9 cellular contexts compared by ENCODE assay signal in genomic region chr11:67271548-67272284, GRCh38. TPM values are rescaled to one million over a fixed set of nuclear protein-coding genes. Genes with fewer than 3 reads are reported as not detected.
DNase-seq lines count a peak whose midpoint lies in the region; ATAC-seq and TF ChIP-seq lines count a peak whose summit lies in the region.
"Had no signal": no experiment of that assay in that cellular context is flagged by ENCODE, and none has a peak within 500 bp of the region (broad histone marks: within the 10 kb centered on the region; RNA-seq: fewer than 3 reads in every experiment).

No MANE protein-coding gene starts in this region.

- peak overlapping the region; percentile 97 for H3K27ac Mint-ChIP-seq in activated CD8-positive, alpha-beta T cell treated with anti-CD3 and anti-CD28 coated beads for 36 hours
- peak overlapping the region; percentile 100 for H3K27ac Mint-ChIP-seq in stimulated activated naive CD8-positive, alpha-beta T cell treated with anti-CD3 and anti-CD28 coated beads, Interleukin-15, Interleukin-2, amounts not matched to agents 100 ng/mL and 50 ng/mL, for 24 hours

- H3K36me3 ChIP-seq in right atrium auricular region = peaks cover 4% of the 10 kb centered on the region

- peak overlapping the region; percentile 90 for H3K4me3 Mint-ChIP-seq in activated CD8-positive, alpha-beta T cell treated with anti-CD3 and anti-CD28 coated beads for 36 hours
- peak overlapping the region; percentile 98 for H3K4me3 Mint-ChIP-seq in stimulated activated naive CD8-positive, alpha-beta T cell treated with anti-CD3 and anti-CD28 coated beads, Interleukin-15, Interleukin-2, amounts not matched to agents 100 ng/mL and 50 ng/mL, for 24 hours

- peaks cover 63% of the 10 kb centered on the region for H3K4me1 Mint-ChIP-seq in activated CD8-positive, alpha-beta T cell treated with anti-CD3 and anti-CD28 coated beads for 36 hours (ENCODE audit: low read depth)
- peaks cover 90% of the 10 kb centered on the region for H3K4me1 Mint-ChIP-seq in stimulated activated naive CD8-positive, alpha-beta T cell treated with anti-CD3 and anti-CD28 coated beads, Interleukin-15, Interleukin-2, amounts not matched to agents 100 ng/mL and 50 ng/mL, for 24 hours (ENCODE audit: low read depth)

- no peak overlapping the region for H3K4me3 ChIP-seq in right atrium auricular region
- H3K4me3 ChIP-seq: A549 had no signal

- intact Hi-C loops in activated CD8-positive, alpha-beta T cell treated with anti-CD3 and anti-CD28 coated beads for 36 hours (cut with micrococcal nuclease) = loop anchor here (2.0 kb wide), 1 partner anchor 17 kb away; the partner anchor contains the start of gene ANKRD13D

- peaks cover 0 to 99% of the 10 kb centered on the region in 2 donors for H3K4me1 ChIP-seq in right atrium auricular region

- no peaks in the 10 kb centered on the region for H3K9me3 Mint-ChIP-seq in activated CD8-positive, alpha-beta T cell treated with anti-CD3 and anti-CD28 coated beads for 36 hours
- no peaks in the 10 kb centered on the region for H3K9me3 Mint-ChIP-seq in stimulated activated naive CD8-positive, alpha-beta T cell treated with anti-CD3 and anti-CD28 coated beads, Interleukin-15, Interleukin-2, amounts not matched to agents 100 ng/mL and 50 ng/mL, for 24 hours

- H3K27ac ChIP-seq in right atrium auricular region = peak overlapping the region; percentile 52 to 79
- H3K27ac ChIP-seq: A549 had no signal

- H3K9me3 ChIP-seq in right atrium auricular region = no peaks in the 10 kb centered on the region
- H3K9me3 ChIP-seq: A549 had no signal

- peak; percentile 25 for ATAC-seq in activated CD8-positive, alpha-beta T cell treated with anti-CD3 and anti-CD28 coated beads for 36 hours
- no peak for ATAC-seq in HG03280 (IDR thresholded peaks at IDR 0.05; ENCODE audit: unreplicated experiment)
- ATAC-seq in GM21423 (IDR thresholded peaks at IDR 0.05; ENCODE audit: unreplicated experiment) = no peak
- ATAC-seq: A549 had no signal

- POLR2A ChIA-PET in activated CD8-positive, alpha-beta T cell treated with anti-CD3 and anti-CD28 coated beads for 36 hours (lab: Charles Lee) = interaction anchor here (0.5 to 19.8 kb wide), 19 partner anchors 8 to 213 kb away, joined by 3 to 308 read pairs (median 4); partner anchors contain the start of genes ANKRD13D, PTPRCAP and SSH3

- no peak for TF ChIP-seq CTCF in activated CD8-positive, alpha-beta T cell treated with anti-CD3 and anti-CD28 coated beads for 36 hours (IDR thresholded peaks at IDR 0.05)
- no peak for TF ChIP-seq CTCF in right atrium auricular region (IDR thresholded peaks at IDR 0.05)

- no peaks in the 10 kb centered on the region for H3K27me3 ChIP-seq in right atrium auricular region

- H3K36me3 Mint-ChIP-seq in activated CD8-positive, alpha-beta T cell treated with anti-CD3 and anti-CD28 coated beads for 36 hours (ENCODE audit: low read depth) = peaks cover 80% of the 10 kb centered on the region
- peaks cover 47% of the 10 kb centered on the region for H3K36me3 Mint-ChIP-seq in stimulated activated naive CD8-positive, alpha-beta T cell treated with anti-CD3 and anti-CD28 coated beads, Interleukin-15, Interleukin-2, amounts not matched to agents 100 ng/mL and 50 ng/mL, for 24 hours (ENCODE audit: low read depth)

- CTCF ChIA-PET in activated CD8-positive, alpha-beta T cell treated with anti-CD3 and anti-CD28 coated beads for 36 hours (lab: Charles Lee) = interaction anchor here (0.6 to 7.1 kb wide), 11 partner anchors 9 to 111 kb away, joined by 3 to 65 read pairs (median 6); partner anchors contain the start of genes ANKRD13D and SSH3

- DNase-seq in NCI-H1436 (lab: John Stamatoyannopoulos, UW) (peak; percentile 70), NCI-H1436 treated with DMSO at 0.1 percent for 48 hours (lab: John Stamatoyannopoulos, UW) (no peak), right atrium auricular region (ENCODE audit: low spot score) (no peak), NCI-H1105 treated with DMSO at 0.1 percent for 48 hours (lab: John Stamatoyannopoulos, UW) (no peak)
- peak; percentile 90 for DNase-seq in activated CD8-positive, alpha-beta T cell treated with anti-CD3 and anti-CD28 coated beads for 36 hours

- H3K27me3 Mint-ChIP-seq in activated CD8-positive, alpha-beta T cell treated with anti-CD3 and anti-CD28 coated beads for 36 hours = no peaks in the 10 kb centered on the region
- no peaks in the 10 kb centered on the region for H3K27me3 Mint-ChIP-seq in stimulated activated naive CD8-positive, alpha-beta T cell treated with anti-CD3 and anti-CD28 coated beads, Interleukin-15, Interleukin-2, amounts not matched to agents 100 ng/mL and 50 ng/mL, for 24 hours

RNA-seq across cellular contexts. Expression of gene GRK2, which starts 5.4 kb away (rescaled TPM):
- total RNA-seq in activated CD8-positive, alpha-beta T cell treated with anti-CD3 and anti-CD28 coated beads for 36 hours = 100 to 1,000 TPM; 303 to 305 TPM
- total RNA-seq in right atrium auricular region = 10 to 100 TPM; 52.7 to 55.9 TPM

RNA-seq across cellular contexts. Expression of gene ANKRD13D, which starts 17.4 kb away (rescaled TPM):
- total RNA-seq in activated CD8-positive, alpha-beta T cell treated with anti-CD3 and anti-CD28 coated beads for 36 hours = 10 to 100 TPM; 75.4 to 78.7 TPM
- 10 to 100 TPM; 14.1 to 14.9 TPM for total RNA-seq in right atrium auricular region

RNA-seq across cellular contexts. Expression of gene SSH3, which starts 31.6 kb away (rescaled TPM):
- 1 to 10 TPM; 7.4 to 9.1 TPM for total RNA-seq in activated CD8-positive, alpha-beta T cell treated with anti-CD3 and anti-CD28 coated beads for 36 hours
- 10 to 100 TPM; 14.7 to 23.6 TPM for total RNA-seq in right atrium auricular region

Comparison
In these comparisons a context has a peak if more than half of its experiments do, and no peak if none do; other contexts are left out.
1. DNase-seq: peak in NCI-H1436 (single experiment) and activated CD8-positive, alpha-beta T cell treated with anti-CD3 and anti-CD28 coated beads for 36 hours (single experiment); none in NCI-H1436 treated with DMSO at 0.1 percent for 48 hours (single experiment), right atrium auricular region (single experiment) and NCI-H1105 treated with DMSO at 0.1 percent for 48 hours (single experiment).
2. RNA of gene GRK2, which starts 5.4 kb away (total RNA-seq): 303 to 305 TPM in activated CD8-positive, alpha-beta T cell treated with anti-CD3 and anti-CD28 coated beads for 36 hours; 52.7 to 55.9 TPM in right atrium auricular region; every median in the first group is over 4 times any median in the second.
3. RNA of gene ANKRD13D, which starts 17.4 kb away (total RNA-seq): 75.4 to 78.7 TPM in activated CD8-positive, alpha-beta T cell treated with anti-CD3 and anti-CD28 coated beads for 36 hours; 14.1 to 14.9 TPM in right atrium auricular region; every median in the first group is over 4 times any median in the second.